21 cellular contexts compared by ENCODE assay signal in genomic region chr1:8896775-8897174, GRCh38. TPM values are rescaled to one million over a fixed set of nuclear protein-coding genes. Genes with fewer than 3 reads are reported as not detected.
"Had no signal": no experiment of that assay in that cellular context is flagged by ENCODE, and none has a peak within 500 bp of the region (broad histone marks: within the 10 kb centered on the region; RNA-seq: fewer than 3 reads in every experiment).

No MANE protein-coding gene starts in this region.

RNA-seq across cellular contexts. Expression of gene CA6, which starts 48.9 kb away (rescaled TPM):
- total RNA-seq: colonic mucosa, endodermal cell, epithelial cell of proximal tubule, esophagus muscularis mucosa, left ventricle myocardium superior, lower lobe of right lung, mesenteric fat pad, myocyte, occipital lobe, ovary, psoas muscle, renal cortical epithelial cell, right cardiac atrium, sigmoid colon, skeletal muscle tissue, thoracic aorta, tibial nerve, upper lobe of right lung, uterus had no signal
- polyA plus RNA-seq: heart right ventricle, immature natural killer cell, ovary, psoas muscle, right cardiac atrium had no signal
